Comparison of ENCODE assay signal across 8 cellular contexts in the genomic region with DNA sequence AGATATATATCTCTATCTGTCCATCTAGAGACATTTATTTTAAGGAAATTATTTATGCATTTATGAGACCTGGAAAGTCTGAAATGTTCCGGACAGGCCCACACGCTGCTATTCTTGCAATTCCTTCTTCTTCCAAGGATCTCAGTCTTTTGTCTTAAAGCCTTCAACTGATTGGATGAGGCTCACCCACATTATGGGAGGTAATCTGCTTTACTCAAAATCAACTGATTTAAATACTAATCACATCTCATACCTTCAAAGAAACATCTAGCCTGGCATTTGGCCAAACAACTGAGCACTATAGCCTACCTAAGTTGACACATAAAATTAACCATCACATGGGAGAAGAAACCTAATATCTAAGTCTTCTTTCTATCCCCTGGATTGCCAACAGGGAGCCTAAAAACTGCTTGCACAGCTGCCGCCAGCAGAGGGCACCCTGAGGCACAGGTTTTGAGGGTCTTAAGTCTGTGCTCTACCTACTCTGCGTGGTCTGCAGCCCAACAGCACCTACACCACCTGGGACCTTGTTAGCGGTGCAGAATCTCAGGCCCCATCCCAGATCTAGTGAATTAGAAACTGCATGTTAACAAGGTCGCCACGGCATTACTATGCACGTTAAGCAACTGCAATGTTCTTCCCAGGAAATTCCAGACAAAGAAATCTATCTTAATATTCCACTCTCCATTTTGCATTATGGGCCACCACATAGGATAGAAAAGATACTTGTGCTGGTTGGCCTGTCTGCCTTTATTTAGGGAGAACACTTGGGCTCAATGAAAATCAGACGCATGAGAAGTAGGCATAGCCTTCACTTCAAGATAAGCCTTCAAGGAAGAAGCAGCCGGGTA.
DNase-seq lines count a peak whose midpoint lies in the region; ATAC-seq and TF ChIP-seq lines count a peak whose summit lies in the region.

No MANE protein-coding gene starts in this region.

- peak; percentile 99 for TF ChIP-seq CTCF in choroid plexus epithelial cell (conservative IDR thresholded peaks at IDR 0.05; ENCODE audit: low read depth, low read length)
- TF ChIP-seq CTCF in nephron progenitor cell (IDR thresholded peaks at IDR 0.05) = peak; percentile 65

- H3K27ac Mint-ChIP-seq in nephron progenitor cell = no peak overlapping the region
- H3K27ac Mint-ChIP-seq in naive thymus-derived CD8-positive, alpha-beta T cell = no peak overlapping the region

- peak; percentile 9 for DNase-seq in Ammon's horn (ENCODE audit: low spot score)
- peak; percentile 36 to 75 for DNase-seq in NCI-H446 (lab: John Stamatoyannopoulos, UW)
- DNase-seq in choroid plexus epithelial cell (ENCODE audit: low read depth) = peak; percentile 74
- peak; percentile 73 for DNase-seq in nephron progenitor cell
- no peak for DNase-seq in NOMO-1 (lab: John Stamatoyannopoulos, UW; ENCODE audit: unreplicated experiment in 2 of 2)
- DNase-seq in activated CD4-positive, CD25-positive, alpha-beta regulatory T cell (lab: John Stamatoyannopoulos, UW) = no peak
- DNase-seq in naive thymus-derived CD8-positive, alpha-beta T cell = no peak

- H3K4me3 Mint-ChIP-seq in nephron progenitor cell = no peak overlapping the region
- no peak overlapping the region for H3K4me3 Mint-ChIP-seq in naive thymus-derived CD8-positive, alpha-beta T cell

- no peaks in the 10 kb centered on the region for H3K4me1 Mint-ChIP-seq in nephron progenitor cell
- H3K4me1 Mint-ChIP-seq in naive thymus-derived CD8-positive, alpha-beta T cell = no peaks in the 10 kb centered on the region

- POLR2A ChIA-PET in naive thymus-derived CD8-positive, alpha-beta T cell (lab: Charles Lee) = no interaction called here

- peak overlapping the region; percentile 12 for H3K4me3 ChIP-seq in choroid plexus epithelial cell (ENCODE audit: low read depth, low read length)

- peak; percentile 63 for ATAC-seq in GM18868 (IDR thresholded peaks at IDR 0.05; ENCODE audit: unreplicated experiment)
- ATAC-seq in naive thymus-derived CD8-positive, alpha-beta T cell = no peak

- H3K36me3 Mint-ChIP-seq in nephron progenitor cell (ENCODE audit: low read depth) = no peaks in the 10 kb centered on the region
- H3K36me3 Mint-ChIP-seq in naive thymus-derived CD8-positive, alpha-beta T cell = no peaks in the 10 kb centered on the region

- H3K27me3 Mint-ChIP-seq in nephron progenitor cell (ENCODE audit: low read depth, poor library complexity) = no peaks in the 10 kb centered on the region
- no peaks in the 10 kb centered on the region for H3K27me3 Mint-ChIP-seq in naive thymus-derived CD8-positive, alpha-beta T cell

- no peaks in the 10 kb centered on the region for H3K9me3 Mint-ChIP-seq in nephron progenitor cell
- H3K9me3 Mint-ChIP-seq in naive thymus-derived CD8-positive, alpha-beta T cell = peaks cover 0 to 27% (median 5%) of the 10 kb centered on the region in 9 donors

Comparison
In these comparisons a context has a peak if more than half of its experiments do, and no peak if none do; other contexts are left out.
1. DNase-seq: peak in Ammon's horn (single experiment), NCI-H446 (2 of 2), choroid plexus epithelial cell (single experiment) and nephron progenitor cell (single experiment); none in NOMO-1 (0 of 2), activated CD4-positive, CD25-positive, alpha-beta regulatory T cell (0 of 4) and naive thymus-derived CD8-positive, alpha-beta T cell (0 of 10).